In genomic region chr9:92706218-92706940, GRCh38 we compare ENCODE assay signal across 8 cellular contexts. TPM values are rescaled to one million over a fixed set of nuclear protein-coding genes. Genes with fewer than 3 reads are reported as not detected.
DNase-seq lines count a peak whose midpoint lies in the region; TF ChIP-seq lines count a peak whose summit lies in the region.

No MANE protein-coding gene starts in this region.

- H3K27ac Mint-ChIP-seq in activated CD4-positive, alpha-beta T cell treated with anti-CD3 and anti-CD28 coated beads, Interleukin-2, amount 10 ng/mL, durations not matched to agents 24 days and 14 days: peak overlapping the region; percentile 37

- intact Hi-C loops in activated CD4-positive, alpha-beta T cell treated with anti-CD3 and anti-CD28 coated beads, Interleukin-2, amount 10 ng/mL, durations not matched to agents 24 days and 14 days (cut with micrococcal nuclease): loop anchor here (2.0 kb wide), 1 partner anchor 36 kb away; the partner anchor contains the start of gene IPPK
- intact Hi-C loops in left ventricle myocardium inferior (cut with micrococcal nuclease): no loop called here

- TF ChIP-seq CTCF in HL-60 (IDR thresholded peaks at IDR 0.05; ENCODE audit: insufficient read depth, low read length): peak; percentile 58
- TF ChIP-seq CTCF in left ventricle myocardium inferior (IDR thresholded peaks at IDR 0.05; ENCODE audit: borderline replicate concordance): peak; percentile 63

- H3K36me3 ChIP-seq in left ventricle myocardium inferior: peaks cover 21% of the 10 kb centered on the region

- H3K27me3 Mint-ChIP-seq in activated CD4-positive, alpha-beta T cell treated with anti-CD3 and anti-CD28 coated beads, Interleukin-2, amount 10 ng/mL, durations not matched to agents 24 days and 14 days: no peaks in the 10 kb centered on the region

- DNase-seq in NCI-H2196 (lab: John Stamatoyannopoulos, UW; ENCODE audit: unreplicated experiment) (peak; percentile 12), NCI-H2196 treated with DMSO at 0.1 percent for 48 hours (lab: John Stamatoyannopoulos, UW; ENCODE audit: unreplicated experiment) (no peak), HL-60 (ENCODE audit: low read depth in 1 of 2, low spot score in 1 of 2) (peak in 1 of 2 experiments; percentile 46), left ventricle myocardium inferior (no peak), NOMO-1 treated with DMSO at 0.1 percent for 48 hours (lab: John Stamatoyannopoulos, UW; ENCODE audit: unreplicated experiment) (no peak), AG08395 (ENCODE audit: low spot score) (no peak)
- DNase-seq in activated CD4-positive, alpha-beta T cell treated with anti-CD3 and anti-CD28 coated beads, Interleukin-2, amount 10 ng/mL, durations not matched to agents 24 days and 14 days: peak; percentile 84
- DNase-seq in stimulated activated CD8-positive, alpha-beta memory T cell treated with anti-CD3 and anti-CD28 coated beads, Interleukin-2, amount 100 ng/mL, for 48 hours (ENCODE audit: low read depth in 2 of 2): peak; percentile 20 to 28

- H3K4me1 ChIP-seq in left ventricle myocardium inferior: peaks cover 2% of the 10 kb centered on the region

- H3K9me3 ChIP-seq in left ventricle myocardium inferior (replicated peaks): no peaks in the 10 kb centered on the region

- H3K27me3 ChIP-seq in HL-60 (ENCODE audit: insufficient read depth, poor library complexity, severe bottlenecking) (no peaks in the 10 kb centered on the region), left ventricle myocardium inferior (ENCODE audit: low read depth) (no peaks in the 10 kb centered on the region)

- peaks cover 11% of the 10 kb centered on the region for H3K36me3 Mint-ChIP-seq in activated CD4-positive, alpha-beta T cell treated with anti-CD3 and anti-CD28 coated beads, Interleukin-2, amount 10 ng/mL, durations not matched to agents 24 days and 14 days (ENCODE audit: low read depth)

- no peaks in the 10 kb centered on the region for H3K9me3 Mint-ChIP-seq in activated CD4-positive, alpha-beta T cell treated with anti-CD3 and anti-CD28 coated beads, Interleukin-2, amount 10 ng/mL, durations not matched to agents 24 days and 14 days

- peaks cover 26% of the 10 kb centered on the region for H3K4me1 Mint-ChIP-seq in activated CD4-positive, alpha-beta T cell treated with anti-CD3 and anti-CD28 coated beads, Interleukin-2, amount 10 ng/mL, durations not matched to agents 24 days and 14 days

- peak overlapping the region; percentile 4 for H3K4me3 Mint-ChIP-seq in activated CD4-positive, alpha-beta T cell treated with anti-CD3 and anti-CD28 coated beads, Interleukin-2, amount 10 ng/mL, durations not matched to agents 24 days and 14 days

- no peak overlapping the region for H3K4me3 ChIP-seq in HL-60 (replicated peaks; ENCODE audit: insufficient read depth, low read length)
- no peak overlapping the region for H3K4me3 ChIP-seq in left ventricle myocardium inferior

- H3K27ac ChIP-seq in HL-60 (replicated peaks): no peak overlapping the region
- no peak overlapping the region for H3K27ac ChIP-seq in left ventricle myocardium inferior (replicated peaks)

RNA-seq across cellular contexts. Expression of gene IPPK, which starts 36.4 kb away (rescaled TPM):
- total RNA-seq in activated CD4-positive, alpha-beta T cell treated with anti-CD3 and anti-CD28 coated beads, Interleukin-2, amount 10 ng/mL, durations not matched to agents 24 days and 14 days: 13.5 and 15.6 TPM in 2 replicates
- 7.3 TPM for total RNA-seq in left ventricle myocardium inferior

RNA-seq across cellular contexts. Expression of gene BICD2, which starts 58.3 kb away (rescaled TPM):
- total RNA-seq in activated CD4-positive, alpha-beta T cell treated with anti-CD3 and anti-CD28 coated beads, Interleukin-2, amount 10 ng/mL, durations not matched to agents 24 days and 14 days: 25.8 and 26.2 TPM in 2 replicates
- total RNA-seq in left ventricle myocardium inferior: 37.3 TPM

Comparison
In these comparisons a context has a peak if more than half of its experiments do, and no peak if none do; other contexts are left out.
1. DNase-seq: peak in NCI-H2196 (single experiment), activated CD4-positive, alpha-beta T cell treated with anti-CD3 and anti-CD28 coated beads, Interleukin-2, amount 10 ng/mL, durations not matched to agents 24 days and 14 days (single experiment) and stimulated activated CD8-positive, alpha-beta memory T cell treated with anti-CD3 and anti-CD28 coated beads, Interleukin-2, amount 100 ng/mL, for 48 hours (2 of 2); none in NCI-H2196 treated with DMSO at 0.1 percent for 48 hours (single experiment), left ventricle myocardium inferior (single experiment), NOMO-1 treated with DMSO at 0.1 percent for 48 hours (single experiment) and AG08395 (single experiment).